ENCODE assay signal across 9 cellular contexts in genomic region chr3:43996379-43997301, GRCh38.
DNase-seq lines count a peak whose midpoint lies in the region; ATAC-seq, FAIRE-seq and TF ChIP-seq lines count a peak whose summit lies in the region.
"Had no signal": no experiment of that assay in that cellular context is flagged by ENCODE, and none has a peak within 500 bp of the region (broad histone marks: within the 10 kb centered on the region; RNA-seq: fewer than 3 reads in every experiment).

No MANE protein-coding gene starts in this region.

- no peak overlapping the region for H2AFZ ChIP-seq in K562 (ENCODE audit: low read depth, low read length)

- TF ChIP-seq POLR2A in K562 (conservative IDR thresholded peaks at IDR 0.05): no peak

- peaks cover 26 to 49% of the 10 kb centered on the region in 2 donors for H3K27me3 ChIP-seq in right atrium auricular region
- peaks cover 41 to 53% of the 10 kb centered on the region in 2 experiments for H3K27me3 ChIP-seq in K562 (ENCODE audit: control insufficient read depth in 2 of 2, insufficient read depth in 2 of 2, low read length in 2 of 2)

- peaks cover 49% of the 10 kb centered on the region for H3K4me1 Mint-ChIP-seq in stimulated activated naive CD8-positive, alpha-beta T cell treated with anti-CD3 and anti-CD28 coated beads, Interleukin-15, amount 100 ng/mL, for 72 hours

- H3K36me3 ChIP-seq in right atrium auricular region (no peaks in the 10 kb centered on the region), K562 (ENCODE audit: control insufficient read depth, insufficient read depth, low read length) (no peaks in the 10 kb centered on the region)

- H3K4me1 ChIP-seq in right atrium auricular region (peaks cover 0 to 54% of the 10 kb centered on the region in 2 donors), K562 (replicated peaks in 1 of 2; ENCODE audit: control insufficient read depth in 2 of 2, insufficient read depth in 2 of 2, low read length in 2 of 2) (peaks cover 0 to 33% of the 10 kb centered on the region in 2 experiments; a peak in 2 of 5 replicates)

- H3K4me3 Mint-ChIP-seq in stimulated activated naive CD8-positive, alpha-beta T cell treated with anti-CD3 and anti-CD28 coated beads, Interleukin-15, amount 100 ng/mL, for 72 hours: peak overlapping the region; percentile 89

- no peak for FAIRE-seq in K562 (lab: Jason Lieb, UNC)
- FAIRE-seq: frontal cortex had no signal

- no peak overlapping the region for H3K27ac Mint-ChIP-seq in stimulated activated naive CD8-positive, alpha-beta T cell treated with anti-CD3 and anti-CD28 coated beads, Interleukin-15, amount 100 ng/mL, for 72 hours

- intact Hi-C loops in Right ventricle myocardium inferior (cut with DNase I): no loop called here
- intact Hi-C loops in K562 (cut with micrococcal nuclease): no loop called here

- POLR2A ChIA-PET in K562 (lab: Yijun Ruan, JAX): no interaction called here

- 19% methylated on average over 68 of the region's 71 CpGs for WGBS in K562 (ENCODE audit: insufficient coverage, low coverage, missing lambda C conversion rate)

- TF ChIP-seq CTCF in right atrium auricular region (IDR thresholded peaks at IDR 0.05): peak in 1 of 2 donors; percentile 45
- TF ChIP-seq CTCF in K562 (IDR thresholded peaks at IDR 0.05 in 2 of 3, conservative IDR thresholded peaks at IDR 0.05 in 1 of 3; ENCODE audit: insufficient read depth in 2 of 3, low read depth in 1 of 3, low read length in 3 of 3): peak in 2 of 3 experiments; percentile 18 to 34; a peak in 2 of 6 replicates

- in situ Hi-C loops in K562 (cut with MboI): no loop called here

- DNase-seq in Right ventricle myocardium inferior (ENCODE audit: missing footprints) (no peak), right atrium auricular region (ENCODE audit: low spot score) (no peak), NCI-H2227 (lab: John Stamatoyannopoulos, UW; ENCODE audit: unreplicated experiment) (peak; percentile 53), K562 (ENCODE audit: extremely low read depth in 1 of 4, low spot score in 3 of 4) (no peak), iris pigment epithelial cell (ENCODE audit: low read depth) (peak; percentile 12)
- peak; percentile 30 to 45 for DNase-seq in stimulated activated naive CD8-positive, alpha-beta T cell treated with anti-CD3 and anti-CD28 coated beads, Interleukin-15, amount 100 ng/mL, for 72 hours
- no peak for DNase-seq in effector CD8-positive, alpha-beta T cell (lab: John Stamatoyannopoulos, UW)

- peaks cover 100% of the 10 kb centered on the region for H3K27me3 Mint-ChIP-seq in stimulated activated naive CD8-positive, alpha-beta T cell treated with anti-CD3 and anti-CD28 coated beads, Interleukin-15, amount 100 ng/mL, for 72 hours

- no peak overlapping the region for H3K4me2 ChIP-seq in K562 (ENCODE audit: insufficient read depth, low read length)

- TF ChIP-seq RAD21 in K562 (CRISPR knock-in tag; conservative IDR thresholded peaks at IDR 0.05 in 1 of 2, IDR thresholded peaks at IDR 0.05 in 1 of 2): no peak

- TF ChIP-seq EP300 in K562 (IDR thresholded peaks at IDR 0.05; ENCODE audit: low read length): no peak

- BruUV-seq in K562 (replicated peaks; lab: Mats Ljungman, UMichigan): no TSS peak

- no peaks in the 10 kb centered on the region for H4K20me1 ChIP-seq in K562 (replicated peaks; ENCODE audit: control insufficient read depth, insufficient read depth, low read length)

- H3K27ac ChIP-seq in right atrium auricular region: no peak overlapping the region
- no peak overlapping the region for H3K27ac ChIP-seq in K562 (ENCODE audit: extremely low read depth, low read depth, low read length)

- H3K9me3 Mint-ChIP-seq in stimulated activated naive CD8-positive, alpha-beta T cell treated with anti-CD3 and anti-CD28 coated beads, Interleukin-15, amount 100 ng/mL, for 72 hours: no peaks in the 10 kb centered on the region

- H3K9me3 ChIP-seq in right atrium auricular region: peaks cover 0 to 19% of the 10 kb centered on the region in 2 donors
- H3K9me3 ChIP-seq in K562 (replicated peaks; ENCODE audit: control insufficient read depth, insufficient read depth, low read depth, low read length): no peaks in the 10 kb centered on the region

- no peaks in the 10 kb centered on the region for H3K79me2 ChIP-seq in K562 (ENCODE audit: control insufficient read depth, insufficient read depth, low read length)

- CTCF ChIA-PET in K562 (lab: Yijun Ruan, JAX; ENCODE audit: low intra/inter-chr PET ratio): interaction anchor here (0.6 kb wide), 1 partner anchor 1207 kb away, joined by 3 read pairs; no protein-coding TSS in a partner anchor

- H3K4me3 ChIP-seq in right atrium auricular region (peak overlapping the region in 1 of 2 donors; percentile 35), K562 (no peak overlapping the region)

- no peaks in the 10 kb centered on the region for H3K9me1 ChIP-seq in K562 (ENCODE audit: control insufficient read depth, insufficient read depth, low read length)

- H3K9ac ChIP-seq in K562 (ENCODE audit: insufficient read depth in 1 of 2, low read depth in 2 of 2, low read length in 2 of 2): peak overlapping the region in 1 of 2 experiments; percentile 26; a peak in 1 of 4 replicates

- ATAC-seq in Right ventricle myocardium inferior: peak; percentile 36
- ATAC-seq in K562: peak; percentile 54
- peak; percentile 31 for ATAC-seq in stimulated activated naive CD8-positive, alpha-beta T cell treated with anti-CD3 and anti-CD28 coated beads, Interleukin-15, amount 100 ng/mL, for 72 hours
- ATAC-seq in HG02759 (IDR thresholded peaks at IDR 0.05; ENCODE audit: unreplicated experiment): no peak

TF ChIP-seq in K562, 482 proteins besides CTCF, POLR2A, EP300 and RAD21:
- TF ChIP-seq BRF1 (IDR thresholded peaks at IDR 0.05; ENCODE audit: borderline replicate concordance, extremely low read depth, insufficient read length): no peak
- no peak for TF ChIP-seq SUPT5H (IDR thresholded peaks at IDR 0.05)
- TF ChIP-seq CBX5 (IDR thresholded peaks at IDR 0.05; ENCODE audit: borderline replicate concordance, low read depth): no peak
- TF ChIP-seq HMGN3 (IDR thresholded peaks at IDR 0.05; ENCODE audit: borderline replicate concordance, extremely low read depth, insufficient read length, low read depth, low read length): no peak
- TF ChIP-seq HIVEP1 (CRISPR knock-in tag; IDR thresholded peaks at IDR 0.05): no peak
- no peak for TF ChIP-seq HEY1 (CRISPR knock-in tag; IDR thresholded peaks at IDR 0.05; ENCODE audit: borderline replicate concordance)
- TF ChIP-seq KLF6 (CRISPR knock-in tag; IDR thresholded peaks at IDR 0.05; ENCODE audit: borderline replicate concordance): no peak
- no peak for TF ChIP-seq BRCA1 (IDR thresholded peaks at IDR 0.05)
- no peak for TF ChIP-seq BRCA1 (CRISPR knock-in tag; IDR thresholded peaks at IDR 0.05)
- TF ChIP-seq IFI16 (CRISPR knock-in tag; IDR thresholded peaks at IDR 0.05): no peak
- TF ChIP-seq TCF7L2 (IDR thresholded peaks at IDR 0.05; ENCODE audit: low read depth, low read length): no peak
- no peak for TF ChIP-seq ZNF699 (CRISPR knock-in tag; IDR thresholded peaks at IDR 0.05; ENCODE audit: insufficient replicate concordance)
- TF ChIP-seq RFX5 (IDR thresholded peaks at IDR 0.05; ENCODE audit: low read depth, low read length): no peak
- no peak for TF ChIP-seq POLR3G (IDR thresholded peaks at IDR 0.05; ENCODE audit: extremely low read depth, insufficient read length, insufficient replicate concordance)
TF ChIP-seq in K562: peak in this region for 0.

Comparison
In these comparisons a context has a peak if more than half of its experiments do, and no peak if none do; other contexts are left out.
1. DNase-seq: peak in NCI-H2227 (single experiment), iris pigment epithelial cell (single experiment) and stimulated activated naive CD8-positive, alpha-beta T cell treated with anti-CD3 and anti-CD28 coated beads, Interleukin-15, amount 100 ng/mL, for 72 hours (2 of 2); none in Right ventricle myocardium inferior (single experiment), right atrium auricular region (single experiment), K562 (0 of 4) and effector CD8-positive, alpha-beta T cell (single experiment).